ENCODE assay signal across 8 cellular contexts in genomic region chr3:32934150-32934742, GRCh38. TPM values are rescaled to one million over a fixed set of nuclear protein-coding genes. Genes with fewer than 3 reads are reported as not detected.
DNase-seq lines count a peak whose midpoint lies in the region; ATAC-seq, FAIRE-seq and TF ChIP-seq lines count a peak whose summit lies in the region.

No MANE protein-coding gene starts in this region.

- FAIRE-seq in A549 (lab: Jason Lieb, UNC), result no peak

- H3K9me2 ChIP-seq in hepatocyte (replicated peaks; ENCODE audit: insufficient read depth), result no peaks in the 10 kb centered on the region

- peak; percentile 88 for TF ChIP-seq CTCF in A549 (IDR thresholded peaks at IDR 0.05)
- TF ChIP-seq CTCF in GM12865 (IDR thresholded peaks at IDR 0.05; ENCODE audit: insufficient read depth, low read depth, low read length, missing control alignments), result peak; percentile 56
- peak; percentile 80 for TF ChIP-seq CTCF in hepatocyte (IDR thresholded peaks at IDR 0.05; ENCODE audit: poor library complexity)
- peak; percentile 23 to 48 (median 40) for TF ChIP-seq CTCF in uterus (IDR thresholded peaks at IDR 0.05)
- no peak for TF ChIP-seq CTCF in omental fat pad (IDR thresholded peaks at IDR 0.05)

- H3K27ac ChIP-seq in A549, result no peak overlapping the region
- H3K27ac ChIP-seq in SK-N-MC, result no peak overlapping the region
- no peak overlapping the region for H3K27ac ChIP-seq in hepatocyte
- H3K27ac ChIP-seq in uterus, result no peak overlapping the region

- H3K9ac ChIP-seq in SK-N-MC (ENCODE audit: insufficient read length), result no peak overlapping the region

- H3K9me3 ChIP-seq in A549 (no peaks in the 10 kb centered on the region), SK-N-MC (ENCODE audit: low read depth, low read length) (no peaks in the 10 kb centered on the region), hepatocyte (ENCODE audit: low read depth) (no peaks in the 10 kb centered on the region), uterus (no peaks in the 10 kb centered on the region)

- no peak overlapping the region for H2AFZ ChIP-seq in hepatocyte

- no peak for TF ChIP-seq POLR2A in A549 (IDR thresholded peaks at IDR 0.05; ENCODE audit: low read length)
- no peak for TF ChIP-seq POLR2A in uterus (IDR thresholded peaks at IDR 0.05)

- intact Hi-C loops in uterus (cut with DNase I; ENCODE audit: low total_unique reads), result no loop called here

- DNase-seq in A549 (ENCODE audit: low read depth in 1 of 2, low spot score in 1 of 2) (peak in 1 of 2 experiments; percentile 21), GM12865 (ENCODE audit: low read depth) (peak; percentile 30), SK-N-MC (ENCODE audit: low read depth, low spot score) (peak; percentile 3), hepatocyte (ENCODE audit: low spot score) (peak; percentile 28), uterus (no peak), omental fat pad (ENCODE audit: low spot score) (no peak)

- TF ChIP-seq RAD21 in A549 (conservative IDR thresholded peaks at IDR 0.05 in 1 of 2, IDR thresholded peaks at IDR 0.05 in 1 of 2), result peak; percentile 74 to 80; a peak in 4 of 5 replicates

- WGBS in A549 (ENCODE audit: missing lambda C conversion rate), result 12% methylated on average over 5 of the region's 5 CpGs
- WGBS in hepatocyte (ENCODE audit: low lambda C conversion rate, missing lambda C conversion rate), result 81% methylated on average over 5 of the region's 5 CpGs

- H3K4me2 ChIP-seq in A549 (no peak overlapping the region), hepatocyte (no peak overlapping the region)

- no peaks in the 10 kb centered on the region for H4K20me1 ChIP-seq in hepatocyte (ENCODE audit: insufficient read depth, poor library complexity, severe bottlenecking)

- no peaks in the 10 kb centered on the region for H3K79me2 ChIP-seq in hepatocyte

- TF ChIP-seq EP300 in A549 (IDR thresholded peaks at IDR 0.05), result no peak

- H3K36me3 ChIP-seq in SK-N-MC (ENCODE audit: insufficient read depth, low read length) (no peaks in the 10 kb centered on the region), hepatocyte (replicated peaks; ENCODE audit: insufficient read depth, low read depth) (no peaks in the 10 kb centered on the region), uterus (no peaks in the 10 kb centered on the region)

- ATAC-seq in A549 (peak in 1 of 2 experiments; percentile 67; a peak in 3 of 6 replicates), GM19351 (IDR thresholded peaks at IDR 0.05; ENCODE audit: unreplicated experiment) (no peak), GM19455 (IDR thresholded peaks at IDR 0.05; ENCODE audit: unreplicated experiment) (no peak), omental fat pad (ENCODE audit: low FRiP score) (no peak)

- POLR2A ChIA-PET in A549 (lab: Yijun Ruan, JAX), result no interaction called here

- H3K4me1 ChIP-seq in A549 (no peaks in the 10 kb centered on the region), hepatocyte (ENCODE audit: insufficient read depth) (no peaks in the 10 kb centered on the region), uterus (no peaks in the 10 kb centered on the region)

- H3K4me3 ChIP-seq in A549 (no peak overlapping the region), GM12865 (ENCODE audit: low read depth, low read length) (no peak overlapping the region), SK-N-MC (no peak overlapping the region), hepatocyte (no peak overlapping the region), uterus (no peak overlapping the region)

- H3K27me3 ChIP-seq in hepatocyte (no peaks in the 10 kb centered on the region), uterus (no peaks in the 10 kb centered on the region)

- CTCF ChIA-PET in A549 (lab: Yijun Ruan, JAX), result interaction anchor here (0.6 to 3.4 kb wide), 34 partner anchors 9 to 948 kb away, joined by 3 to 22 read pairs (median 4); no protein-coding TSS in a partner anchor

TF ChIP-seq in A549, 52 proteins besides CTCF, POLR2A, EP300 and RAD21:
- TF ChIP-seq SMC3 (IDR thresholded peaks at IDR 0.05) (peak; percentile 83), CBX8 (IDR thresholded peaks at IDR 0.05) (no peak)

RNA-seq across cellular contexts. Expression of gene CCR4, which starts 17.2 kb away (rescaled TPM):
- polyA plus RNA-seq in A549 (2011; rRNA removed), result 0.03 TPM in 1 of 2 replicates, not detected in the other
- not detected in 2 replicates for polyA plus RNA-seq in A549 (2012; cell fraction: cytosol; rRNA removed)
- polyA plus RNA-seq in A549 (2012; cell fraction: nucleus; rRNA removed), result 0.01 and 0.02 TPM in 2 replicates
- polyA plus RNA-seq in A549 (2017; fragmentation: RNase III; extraction: RNeasy Plus Mini Kit Qiagen cat#74134 plus additional on column Dnase treatment), result not detected in 3 replicates
- polyA minus RNA-seq in A549 (2011; rRNA and poly(A)+ RNA removed), result 0.15 TPM in 1 of 2 replicates, not detected in the other
- 0.13 TPM in 1 of 2 replicates, not detected in the other for total RNA-seq in hepatocyte
- polyA plus RNA-seq in hepatocyte, result not detected in 2 replicates
- total RNA-seq in uterus, result under 1 TPM in 1 of 4 donors, not detected in 3; 0.35 TPM
- total RNA-seq in omental fat pad, result 1 to 10 TPM in 1 of 4 donors, under 1 TPM in 2, not detected in 1; 0.46 to 1.6 (median 0.69) TPM

Comparison
In these comparisons a context has a peak if more than half of its experiments do, and no peak if none do; other contexts are left out.
1. DNase-seq: peak in GM12865 (single experiment), SK-N-MC (single experiment) and hepatocyte (single experiment); none in uterus (0 of 2) and omental fat pad (single experiment).
2. CTCF ChIP-seq: peak in A549 (single experiment), GM12865 (single experiment), hepatocyte (single experiment) and uterus (4 of 4); none in omental fat pad (0 of 3).